ENCODE assay signal across 14 cellular contexts in the genomic region with DNA sequence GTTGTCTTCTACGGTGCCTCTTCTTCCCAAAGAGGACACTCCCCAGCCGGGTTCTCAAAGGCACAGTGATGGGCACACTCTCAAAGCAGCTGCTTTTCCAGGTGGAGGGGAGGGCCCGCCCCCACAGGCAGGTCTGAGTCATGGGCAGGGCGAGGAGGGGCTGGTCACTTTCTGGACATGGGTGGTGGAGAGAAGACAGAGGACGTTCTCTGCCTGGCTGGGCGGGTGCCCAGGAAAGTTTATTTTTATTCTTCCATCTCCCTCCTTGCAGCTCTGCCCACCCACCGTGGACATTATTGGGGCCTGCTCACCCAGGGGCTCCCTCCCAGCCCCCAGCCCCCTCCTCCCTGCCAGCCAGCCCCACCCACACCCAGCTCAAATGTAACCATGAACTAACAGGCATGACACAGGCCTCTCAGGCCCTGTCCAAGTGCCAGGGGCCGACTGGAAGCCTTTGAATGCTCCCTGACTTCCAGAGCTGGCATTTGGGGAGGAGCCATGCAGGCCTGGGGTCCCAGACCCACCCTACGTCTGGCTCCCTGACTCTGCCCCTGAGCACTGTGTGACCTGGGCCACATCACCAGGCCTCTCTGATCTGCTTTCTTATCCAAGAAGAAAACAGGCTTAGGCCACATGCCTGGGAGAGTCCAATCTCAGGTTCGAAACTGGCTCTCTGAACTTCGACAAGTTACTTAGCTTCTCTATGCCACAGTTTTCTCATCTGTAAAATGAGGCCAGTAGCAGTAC. TPM values are rescaled to one million over a fixed set of nuclear protein-coding genes. Genes with fewer than 3 reads are reported as not detected.
DNase-seq lines count a peak whose midpoint lies in the region; ATAC-seq and TF ChIP-seq lines count a peak whose summit lies in the region.
"Had no signal": no experiment of that assay in that cellular context is flagged by ENCODE, and none has a peak within 500 bp of the region (broad histone marks: within the 10 kb centered on the region; RNA-seq: fewer than 3 reads in every experiment).

No MANE protein-coding gene starts in this region.

- H3K9me2 ChIP-seq in hepatocyte (replicated peaks; ENCODE audit: insufficient read depth), result no peaks in the 10 kb centered on the region

- H3K4me1 ChIP-seq in hepatocyte (ENCODE audit: insufficient read depth) (peaks cover 35% of the 10 kb centered on the region), stomach smooth muscle (ENCODE audit: control insufficient read depth, insufficient read depth, low read length) (peaks cover 64% of the 10 kb centered on the region), endodermal cell (ENCODE audit: control insufficient read depth, insufficient read depth, low read length) (no peaks in the 10 kb centered on the region)

- H4K20me1 ChIP-seq in hepatocyte (ENCODE audit: insufficient read depth, poor library complexity, severe bottlenecking), result no peaks in the 10 kb centered on the region

- H3K4me3 Mint-ChIP-seq in endodermal cell, result no peak overlapping the region

- DNase-seq in H4 (ENCODE audit: low spot score) (peak; percentile 44), brain microvascular endothelial cell (no peak), hepatocyte (ENCODE audit: low spot score) (no peak), left lobe of liver (ENCODE audit: low spot score) (no peak), endodermal cell (no peak), CD1c-positive myeloid dendritic cell (ENCODE audit: extremely low spot score) (no peak)
- DNase-seq: activated T-cell treated with anti-CD3 and anti-CD28 coated beads for 4 hours, amygdala, BE2C, GF-D8, SHP77 treated with DMSO at 0.1 percent for 48 hours had no signal

- no peaks in the 10 kb centered on the region for H3K79me2 ChIP-seq in hepatocyte

- H3K9me3 Mint-ChIP-seq in endodermal cell, result no peaks in the 10 kb centered on the region

- H3K36me3 Mint-ChIP-seq in endodermal cell (ENCODE audit: low read depth), result no peaks in the 10 kb centered on the region

- H3K4me2 ChIP-seq in hepatocyte, result no peak overlapping the region

- peak overlapping the region; percentile 38 for H3K27ac ChIP-seq in brain microvascular endothelial cell
- H3K27ac ChIP-seq in hepatocyte, result peak overlapping the region; percentile 12
- peak overlapping the region; percentile 89 for H3K27ac ChIP-seq in stomach smooth muscle (ENCODE audit: low read length)
- no peak overlapping the region for H3K27ac ChIP-seq in endodermal cell (ENCODE audit: low read depth, low read length)

- peak overlapping the region; percentile 42 to 54 for H3K9ac ChIP-seq in stomach smooth muscle (ENCODE audit: low read length in 2 of 2)
- no peak overlapping the region for H3K9ac ChIP-seq in endodermal cell (ENCODE audit: extremely low read depth, low read length, poor library complexity, severe bottlenecking)

- peaks cover 83% of the 10 kb centered on the region for H3K36me3 ChIP-seq in brain microvascular endothelial cell (replicated peaks)
- no peaks in the 10 kb centered on the region for H3K36me3 ChIP-seq in hepatocyte (replicated peaks; ENCODE audit: insufficient read depth, low read depth)
- peaks cover 0 to 21% of the 10 kb centered on the region in 2 donors for H3K36me3 ChIP-seq in stomach smooth muscle (ENCODE audit: control insufficient read depth in 2 of 2, insufficient read depth in 2 of 2, low read length in 2 of 2)
- H3K36me3 ChIP-seq in endodermal cell (ENCODE audit: control insufficient read depth, insufficient read depth, low read length), result no peaks in the 10 kb centered on the region
- H3K36me3 ChIP-seq: BE2C had no signal

- no peaks in the 10 kb centered on the region for H3K27me3 Mint-ChIP-seq in endodermal cell (ENCODE audit: insufficient read depth)

- H3K4me3 ChIP-seq in brain microvascular endothelial cell (ENCODE audit: low read depth, low read length) (no peak overlapping the region), hepatocyte (no peak overlapping the region), stomach smooth muscle (ENCODE audit: low read length in 2 of 2) (no peak overlapping the region), endodermal cell (ENCODE audit: low read length) (no peak overlapping the region)
- H3K4me3 ChIP-seq: skin epidermis had no signal

- ATAC-seq in left lobe of liver (no peak), HG02840 (IDR thresholded peaks at IDR 0.05; ENCODE audit: low FRiP score, unreplicated experiment) (no peak)

- H3K27me3 ChIP-seq in brain microvascular endothelial cell (replicated peaks) (no peaks in the 10 kb centered on the region), hepatocyte (no peaks in the 10 kb centered on the region), stomach smooth muscle (ENCODE audit: control insufficient read depth in 1 of 2, insufficient read depth in 2 of 2, low read length in 2 of 2) (no peaks in the 10 kb centered on the region), endodermal cell (ENCODE audit: control insufficient read depth, insufficient read depth, low read length, poor library complexity, severe bottlenecking) (no peaks in the 10 kb centered on the region)
- H3K27me3 ChIP-seq: BE2C had no signal

- no peaks in the 10 kb centered on the region for H3K4me1 Mint-ChIP-seq in endodermal cell

- H3K27ac Mint-ChIP-seq in endodermal cell, result no peak overlapping the region

- 76% methylated on average over 11 of the region's 11 CpGs for WGBS in hepatocyte (ENCODE audit: low lambda C conversion rate, missing lambda C conversion rate)
- WGBS in endodermal cell (ENCODE audit: insufficient coverage in 1 of 2, insufficient read length in 1 of 2), 2 experiments, result 77 to 89% methylated on average over 5 to 11 of the region's 11 CpGs

- H3K9me3 ChIP-seq in hepatocyte (ENCODE audit: low read depth), result no peaks in the 10 kb centered on the region
- no peaks in the 10 kb centered on the region for H3K9me3 ChIP-seq in stomach smooth muscle (ENCODE audit: control insufficient read depth in 2 of 2, low read length in 2 of 2)
- H3K9me3 ChIP-seq in endodermal cell (ENCODE audit: control insufficient read depth, low read length), result no peaks in the 10 kb centered on the region
- H3K9me3 ChIP-seq: BE2C had no signal

- in situ Hi-C loops in brain microvascular endothelial cell (cut with HindIII; ENCODE audit: low pct_ligation_motif_present, low sequenced_read_pairs), result no loop called here

- TF ChIP-seq CTCF in brain microvascular endothelial cell (IDR thresholded peaks at IDR 0.05; ENCODE audit: low read depth, low read length, missing control alignments) (no peak), hepatocyte (IDR thresholded peaks at IDR 0.05; ENCODE audit: poor library complexity) (no peak), endodermal cell (conservative IDR thresholded peaks at IDR 0.05) (no peak)

- no peak overlapping the region for H2AFZ ChIP-seq in hepatocyte

RNA-seq across cellular contexts. Expression of gene TGM2, which starts 8.0 kb away (rescaled TPM):
- total RNA-seq in H4 (2014; rRNA removed; shearing (Covaris generic)), result 7.0 and 7.1 TPM in 2 replicates
- 120 and 133 TPM in 2 replicates for total RNA-seq in hepatocyte
- polyA plus RNA-seq in hepatocyte, result 85.8 and 88.5 TPM in 2 replicates
- 193 TPM for total RNA-seq in left lobe of liver
- total RNA-seq in endodermal cell, result under 1 TPM; 0.27 to 0.37 TPM
- 3.4 TPM for polyA plus RNA-seq in endodermal cell (2013, experiment 1 of 2)
- polyA plus RNA-seq in endodermal cell (2013, experiment 2 of 2), result 2.1 TPM

Comparison
In these comparisons a context has a peak if more than half of its experiments do, and no peak if none do; other contexts are left out.
1. RNA of gene TGM2, which starts 8.0 kb away (total RNA-seq): 193 TPM in left lobe of liver (single experiment) and 120 to 133 TPM in hepatocyte; 7.0 to 7.1 TPM in H4 and 0.27 to 0.37 TPM in endodermal cell; every median in the first group is over 10 times any median in the second.